10 cellular contexts compared by ENCODE assay signal in the genomic region with DNA sequence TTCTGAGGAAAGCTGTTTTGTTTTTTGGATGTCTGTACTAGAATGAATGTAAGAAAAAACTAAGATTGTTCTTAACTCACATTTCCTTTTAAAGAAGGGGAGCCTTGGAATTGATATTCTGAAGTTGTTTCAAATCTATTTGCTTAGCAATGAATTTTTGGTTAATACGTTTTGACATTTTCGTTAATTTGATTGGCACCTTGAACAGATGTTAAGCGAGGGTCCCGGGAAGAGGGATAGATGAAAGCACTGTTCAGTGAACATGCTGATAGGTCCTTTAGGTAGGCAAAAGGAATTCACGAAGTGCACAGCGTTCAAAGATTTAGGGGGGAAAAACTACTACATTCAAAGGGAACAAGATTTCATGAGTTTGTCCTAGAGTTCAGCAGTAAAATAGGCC. TPM values are rescaled to one million over a fixed set of nuclear protein-coding genes. Genes with fewer than 3 reads are reported as not detected.
DNase-seq lines count a peak whose midpoint lies in the region; ATAC-seq and TF ChIP-seq lines count a peak whose summit lies in the region.
"Had no signal": no experiment of that assay in that cellular context is flagged by ENCODE, and none has a peak within 500 bp of the region (broad histone marks: within the 10 kb centered on the region; RNA-seq: fewer than 3 reads in every experiment).

No MANE protein-coding gene starts in this region.

- DNase-seq in activated naive CD4-positive, alpha-beta T cell treated with anti-CD3 and anti-CD28 coated beads for 36 hours: no peak
- DNase-seq in activated naive CD4-positive, alpha-beta T cell treated with Interleukin-2 at 50 U/mL for 16 hours: no peak
- no peak for DNase-seq in activated T-helper 1 cell treated with anti-CD3 and anti-CD28 coated beads, Interleukin-12 subunit alpha, Interleukin-12 subunit beta, Interleukin-2, Interleukin-4 antibody, amounts not matched to agents 30 ng/mL and 10 ng/mL and 1 ng/mL, durations not matched to agents 14 hours and 24 hours and 36 hours (ENCODE audit: low spot score)
- DNase-seq in stomach (no peak), head of caudate nucleus (no peak)
- DNase-seq: cortex of kidney, retina had no signal

- WGBS in stomach, 5 donors: 61 to 75% (median 70%) methylated on average over 6 of the region's 6 CpGs

- H3K27me3 ChIP-seq in iPS-15b (ENCODE audit: control insufficient read depth, insufficient read depth, low read length) (no peaks in the 10 kb centered on the region), stomach (no peaks in the 10 kb centered on the region)

- no peaks in the 10 kb centered on the region for H3K9me3 Mint-ChIP-seq in activated naive CD4-positive, alpha-beta T cell treated with anti-CD3 and anti-CD28 coated beads for 36 hours
- no peaks in the 10 kb centered on the region for H3K9me3 Mint-ChIP-seq in activated T-helper 1 cell treated with anti-CD3 and anti-CD28 coated beads, Interleukin-12 subunit alpha, Interleukin-12 subunit beta, Interleukin-2, Interleukin-4 antibody, amounts not matched to agents 30 ng/mL and 10 ng/mL and 1 ng/mL, durations not matched to agents 14 hours and 24 hours and 36 hours

- ATAC-seq in GM18909 (IDR thresholded peaks at IDR 0.05; ENCODE audit: poor library complexity, unreplicated experiment): no peak
- no peak for ATAC-seq in esophagus mucosa

- no peak for TF ChIP-seq CTCF in stomach (IDR thresholded peaks at IDR 0.05)

- H3K36me3 Mint-ChIP-seq in activated naive CD4-positive, alpha-beta T cell treated with anti-CD3 and anti-CD28 coated beads for 36 hours (ENCODE audit: low read depth): peaks cover 27% of the 10 kb centered on the region
- peaks cover 38% of the 10 kb centered on the region for H3K36me3 Mint-ChIP-seq in activated T-helper 1 cell treated with anti-CD3 and anti-CD28 coated beads, Interleukin-12 subunit alpha, Interleukin-12 subunit beta, Interleukin-2, Interleukin-4 antibody, amounts not matched to agents 30 ng/mL and 10 ng/mL and 1 ng/mL, durations not matched to agents 14 hours and 24 hours and 36 hours (ENCODE audit: low read depth)

- no peaks in the 10 kb centered on the region for H3K27me3 Mint-ChIP-seq in activated naive CD4-positive, alpha-beta T cell treated with anti-CD3 and anti-CD28 coated beads for 36 hours (ENCODE audit: low read depth)
- no peaks in the 10 kb centered on the region for H3K27me3 Mint-ChIP-seq in activated T-helper 1 cell treated with anti-CD3 and anti-CD28 coated beads, Interleukin-12 subunit alpha, Interleukin-12 subunit beta, Interleukin-2, Interleukin-4 antibody, amounts not matched to agents 30 ng/mL and 10 ng/mL and 1 ng/mL, durations not matched to agents 14 hours and 24 hours and 36 hours (ENCODE audit: insufficient read depth)

- H3K4me1 Mint-ChIP-seq in activated naive CD4-positive, alpha-beta T cell treated with anti-CD3 and anti-CD28 coated beads for 36 hours (ENCODE audit: low read depth): peaks cover 55% of the 10 kb centered on the region
- peaks cover 48% of the 10 kb centered on the region for H3K4me1 Mint-ChIP-seq in activated T-helper 1 cell treated with anti-CD3 and anti-CD28 coated beads, Interleukin-12 subunit alpha, Interleukin-12 subunit beta, Interleukin-2, Interleukin-4 antibody, amounts not matched to agents 30 ng/mL and 10 ng/mL and 1 ng/mL, durations not matched to agents 14 hours and 24 hours and 36 hours (ENCODE audit: low read depth)

- H3K36me3 ChIP-seq in iPS-15b (ENCODE audit: control insufficient read depth, insufficient read depth, low read length) (peaks cover 7% of the 10 kb centered on the region), stomach (peaks cover under 1 to 12% (median 11%) of the 10 kb centered on the region in 4 donors)

- peak overlapping the region; percentile 89 for H3K4me3 Mint-ChIP-seq in activated naive CD4-positive, alpha-beta T cell treated with anti-CD3 and anti-CD28 coated beads for 36 hours
- peak overlapping the region; percentile 96 for H3K4me3 Mint-ChIP-seq in activated T-helper 1 cell treated with anti-CD3 and anti-CD28 coated beads, Interleukin-12 subunit alpha, Interleukin-12 subunit beta, Interleukin-2, Interleukin-4 antibody, amounts not matched to agents 30 ng/mL and 10 ng/mL and 1 ng/mL, durations not matched to agents 14 hours and 24 hours and 36 hours

- TF ChIP-seq POLR2A in stomach (IDR thresholded peaks at IDR 0.05): no peak

- H3K4me3 ChIP-seq in iPS-15b (ENCODE audit: low read depth, low read length): peak overlapping the region; percentile 71
- peak overlapping the region; percentile 80 to 93 (median 86) for H3K4me3 ChIP-seq in stomach

- no peaks in the 10 kb centered on the region for H3K4me1 ChIP-seq in iPS-15b (ENCODE audit: control insufficient read depth, insufficient read depth, low read length)
- H3K4me1 ChIP-seq in stomach: peaks cover 38 to 75% (median 50%) of the 10 kb centered on the region in 4 donors

- CTCF ChIA-PET in activated naive CD4-positive, alpha-beta T cell treated with anti-CD3 and anti-CD28 coated beads for 36 hours (lab: Charles Lee): interaction anchor here (0.7 to 1.3 kb wide), 3 partner anchors 158 to 271 kb away, joined by 3 to 6 read pairs (median 3); no protein-coding TSS in a partner anchor

- intact Hi-C loops in activated naive CD4-positive, alpha-beta T cell treated with anti-CD3 and anti-CD28 coated beads for 36 hours (cut with micrococcal nuclease): no loop called here
- intact Hi-C loops in activated T-helper 1 cell treated with anti-CD3 and anti-CD28 coated beads, Interleukin-12 subunit alpha, Interleukin-12 subunit beta, Interleukin-2, Interleukin-4 antibody, amounts not matched to agents 30 ng/mL and 10 ng/mL and 1 ng/mL, durations not matched to agents 14 hours and 24 hours and 36 hours (cut with micrococcal nuclease): no loop called here
- intact Hi-C loops in stomach (cut with DNase I; ENCODE audit: low total_unique reads): no loop called here
- intact Hi-C loops in head of caudate nucleus (cut with DNase I): no loop called here

- H3K9me3 ChIP-seq in iPS-15b (ENCODE audit: control insufficient read depth, insufficient read depth, low read length) (no peaks in the 10 kb centered on the region), stomach (no peaks in the 10 kb centered on the region)

- no peak overlapping the region for H3K9ac ChIP-seq in iPS-15b (ENCODE audit: low read depth, low read length)

- no peak overlapping the region for H3K27ac Mint-ChIP-seq in activated naive CD4-positive, alpha-beta T cell treated with anti-CD3 and anti-CD28 coated beads for 36 hours
- no peak overlapping the region for H3K27ac Mint-ChIP-seq in activated T-helper 1 cell treated with anti-CD3 and anti-CD28 coated beads, Interleukin-12 subunit alpha, Interleukin-12 subunit beta, Interleukin-2, Interleukin-4 antibody, amounts not matched to agents 30 ng/mL and 10 ng/mL and 1 ng/mL, durations not matched to agents 14 hours and 24 hours and 36 hours

- TF ChIP-seq EP300 in stomach (IDR thresholded peaks at IDR 0.05): no peak

- no peak overlapping the region for H3K27ac ChIP-seq in stomach

RNA-seq across cellular contexts. Expression of gene SLC39A9, which starts 1.7 kb away (rescaled TPM):
- total RNA-seq in activated naive CD4-positive, alpha-beta T cell treated with anti-CD3 and anti-CD28 coated beads for 36 hours: 10 to 100 TPM; 53.4 to 54.5 TPM
- 51.6 and 53.7 TPM in 2 replicates for total RNA-seq in activated T-helper 1 cell treated with anti-CD3 and anti-CD28 coated beads, Interleukin-12 subunit alpha, Interleukin-12 subunit beta, Interleukin-2, Interleukin-4 antibody, amounts not matched to agents 30 ng/mL and 10 ng/mL and 1 ng/mL, durations not matched to agents 14 hours and 24 hours and 36 hours
- total RNA-seq in stomach: 100 to 1,000 TPM in 1 of 5 donors, 10 to 100 TPM in 4; 18.8 to 121 (median 44.2) TPM
- polyA plus RNA-seq in stomach: 10 to 100 TPM; 12.1 to 17.9 (median 15.4) TPM
- total RNA-seq in esophagus mucosa: 41.3 TPM

RNA-seq across cellular contexts. Expression of gene ERH, which starts 2.1 kb away (rescaled TPM):
- 100 to 1,000 TPM; 338 to 348 TPM for total RNA-seq in activated naive CD4-positive, alpha-beta T cell treated with anti-CD3 and anti-CD28 coated beads for 36 hours
- 400 and 421 TPM in 2 replicates for total RNA-seq in activated T-helper 1 cell treated with anti-CD3 and anti-CD28 coated beads, Interleukin-12 subunit alpha, Interleukin-12 subunit beta, Interleukin-2, Interleukin-4 antibody, amounts not matched to agents 30 ng/mL and 10 ng/mL and 1 ng/mL, durations not matched to agents 14 hours and 24 hours and 36 hours
- total RNA-seq in stomach: 100 to 1,000 TPM in 1 of 5 donors, 10 to 100 TPM in 4; 12.5 to 112 (median 34.6) TPM
- polyA plus RNA-seq in stomach: 100 to 1,000 TPM; 122 to 159 (median 128) TPM
- total RNA-seq in esophagus mucosa: 153 TPM
